ENCODE assay signal across 27 cellular contexts in genomic region chrX:25009407-25009806, GRCh38. TPM values are rescaled to one million over a fixed set of nuclear protein-coding genes. Genes with fewer than 3 reads are reported as not detected.
"Had no signal": no experiment of that assay in that cellular context is flagged by ENCODE, and none has a peak within 500 bp of the region (broad histone marks: within the 10 kb centered on the region; RNA-seq: fewer than 3 reads in every experiment).

No MANE protein-coding gene starts in this region.

- H3K9me3 ChIP-seq: gastrocnemius medialis, neutrophil, thoracic aorta, transverse colon had no signal

- H3K36me3 ChIP-seq: esophagus muscularis mucosa, gastrocnemius medialis, neutrophil, thoracic aorta, transverse colon had no signal

- H3K4me3 Mint-ChIP-seq: dendritic cell treated with granulocyte-macrophage colony-stimulating factor and Interleukin-4, amounts not matched to agents 40 ng/mL and 50 ng/mL, for 4 days; effector memory CD8-positive, alpha-beta T cell; nephron; stimulated activated naive B cell treated with anti-CD40 and anti-IgM and Interleukin-4, amounts not matched to agents 10 μg/mL and 1 μg/mL and 100 μg/mL, for 72 hours; stimulated activated naive CD8-positive, alpha-beta T cell treated with anti-CD3 and anti-CD28 coated beads, Interleukin-15, amount 100 ng/mL, for 72 hours had no signal

- H3K9me3 Mint-ChIP-seq: dendritic cell treated with granulocyte-macrophage colony-stimulating factor and Interleukin-4, amounts not matched to agents 40 ng/mL and 50 ng/mL, for 4 days; effector memory CD8-positive, alpha-beta T cell; nephron; stimulated activated naive B cell treated with anti-CD40 and anti-IgM and Interleukin-4, amounts not matched to agents 10 μg/mL and 1 μg/mL and 100 μg/mL, for 72 hours; stimulated activated naive CD8-positive, alpha-beta T cell treated with anti-CD3 and anti-CD28 coated beads, Interleukin-15, amount 100 ng/mL, for 72 hours had no signal

- FAIRE-seq: colon had no signal

- ATAC-seq: effector memory CD8-positive, alpha-beta T cell; gastrocnemius medialis; left colon; sciatic nerve; stimulated activated naive B cell treated with anti-CD40 and anti-IgM and Interleukin-4, amounts not matched to agents 10 μg/mL and 1 μg/mL and 100 μg/mL, for 72 hours; stimulated activated naive CD8-positive, alpha-beta T cell treated with anti-CD3 and anti-CD28 coated beads, Interleukin-15, amount 100 ng/mL, for 72 hours had no signal

- H3K4me3 ChIP-seq: esophagus muscularis mucosa, gastrocnemius medialis, thoracic aorta, transverse colon had no signal

- DNase-seq: effector memory CD8-positive, alpha-beta T cell; gastrocnemius medialis; left colon; mesendoderm; naive B cell; posterior cingulate gyrus; stimulated activated CD4-positive, alpha-beta T cell treated with anti-CD3 and anti-CD28 coated beads, Interleukin-2, amount 100 ng/mL, for 24 hours; stimulated activated CD4-positive, alpha-beta T cell treated with anti-CD3 and anti-CD28 coated beads, Interleukin-4, amount 100 ng/mL, for 4 hours; stimulated activated naive B cell treated with anti-CD40 and anti-IgM and Interleukin-4, amounts not matched to agents 10 μg/mL and 1 μg/mL and 100 μg/mL, for 72 hours; stimulated activated naive CD8-positive, alpha-beta T cell treated with anti-CD3 and anti-CD28 coated beads, Interleukin-15, amount 100 ng/mL, for 72 hours; transverse colon had no signal

- H3K27ac ChIP-seq: epithelial cell of prostate, esophagus muscularis mucosa, neutrophil, thoracic aorta, transverse colon had no signal

- H3K27ac Mint-ChIP-seq: dendritic cell treated with granulocyte-macrophage colony-stimulating factor and Interleukin-4, amounts not matched to agents 40 ng/mL and 50 ng/mL, for 4 days; effector memory CD8-positive, alpha-beta T cell; nephron; stimulated activated naive B cell treated with anti-CD40 and anti-IgM and Interleukin-4, amounts not matched to agents 10 μg/mL and 1 μg/mL and 100 μg/mL, for 72 hours; stimulated activated naive CD8-positive, alpha-beta T cell treated with anti-CD3 and anti-CD28 coated beads, Interleukin-15, amount 100 ng/mL, for 72 hours had no signal

RNA-seq across cellular contexts. Expression of gene ARX, which starts 6.4 kb away (rescaled TPM):
- total RNA-seq: esophagus muscularis mucosa, fibroblast of villous mesenchyme, kidney epithelial cell, liver, lung microvascular endothelial cell, osteoblast, pulmonary artery endothelial cell, sciatic nerve, subcutaneous adipose tissue, thoracic aorta, transverse colon, urinary bladder had no signal
- polyA plus RNA-seq: liver, urinary bladder had no signal
